Comparison of ENCODE assay signal across 23 cellular contexts in genomic region chr10:64598604-64599003, GRCh38.
DNase-seq lines count a peak whose midpoint lies in the region; ATAC-seq, FAIRE-seq and TF ChIP-seq lines count a peak whose summit lies in the region.
"Had no signal": no experiment of that assay in that cellular context is flagged by ENCODE, and none has a peak within 500 bp of the region (broad histone marks: within the 10 kb centered on the region; RNA-seq: fewer than 3 reads in every experiment).

No MANE protein-coding gene starts in this region.

- 13% methylated on average over 1 of the region's 1 CpG for WGBS in HepG2 (ENCODE audit: low lambda C conversion rate)
- 79% methylated on average over 1 of the region's 1 CpG for WGBS in right lobe of liver (ENCODE audit: insufficient coverage, low coverage, low lambda C conversion rate, missing lambda C conversion rate)
- 21% methylated on average over 1 of the region's 1 CpG for WGBS in K562 (ENCODE audit: insufficient coverage, low coverage, missing lambda C conversion rate)

- H3K9me3 ChIP-seq in HepG2 (ENCODE audit: low read length) = no peaks in the 10 kb centered on the region
- no peaks in the 10 kb centered on the region for H3K9me3 ChIP-seq in right lobe of liver
- H3K9me3 ChIP-seq in K562 (replicated peaks; ENCODE audit: control insufficient read depth, insufficient read depth, low read depth, low read length) = no peaks in the 10 kb centered on the region
- H3K9me3 ChIP-seq: BE2C, BLaER1 had no signal

- H3K79me2 ChIP-seq in HepG2 (ENCODE audit: insufficient read depth, low read length) (no peaks in the 10 kb centered on the region), K562 (ENCODE audit: control insufficient read depth, insufficient read depth, low read length) (no peaks in the 10 kb centered on the region)

- CTCF ChIA-PET in HepG2 (lab: Yijun Ruan, JAX; ENCODE audit: low intra/inter-chr PET ratio, low total read pairs) = no interaction called here
- CTCF ChIA-PET in K562 (lab: Yijun Ruan, JAX; ENCODE audit: low intra/inter-chr PET ratio) = no interaction called here

- TF ChIP-seq POLR2A in HepG2 (IDR thresholded peaks at IDR 0.05; ENCODE audit: insufficient read depth in 1 of 2, low read depth in 2 of 2, low read length in 2 of 2) (no peak), right lobe of liver (IDR thresholded peaks at IDR 0.05) (no peak), K562 (conservative IDR thresholded peaks at IDR 0.05) (no peak)

- H4K20me1 ChIP-seq in HepG2 (ENCODE audit: insufficient read depth, low read length) = no peaks in the 10 kb centered on the region
- no peaks in the 10 kb centered on the region for H4K20me1 ChIP-seq in K562 (replicated peaks; ENCODE audit: control insufficient read depth, insufficient read depth, low read length)
- H4K20me1 ChIP-seq: BLaER1 had no signal

- H3K4me1 ChIP-seq in HepG2 (ENCODE audit: insufficient read depth, low read length) (no peaks in the 10 kb centered on the region), right lobe of liver (no peaks in the 10 kb centered on the region), K562 (replicated peaks in 1 of 2; ENCODE audit: control insufficient read depth in 2 of 2, insufficient read depth in 2 of 2, low read length in 2 of 2) (no peaks in the 10 kb centered on the region)
- H3K4me1 ChIP-seq: BE2C, BLaER1 had no signal

- POLR2A ChIA-PET in HepG2 (lab: Yijun Ruan, JAX) = no interaction called here
- POLR2A ChIA-PET in K562 (lab: Yijun Ruan, JAX) = interaction anchor here (1.4 kb wide), 1 partner anchor 10 kb away, joined by 3 read pairs; no protein-coding TSS in a partner anchor

- FAIRE-seq in HepG2 (lab: Jason Lieb, UNC) = no peak
- FAIRE-seq in K562 (lab: Jason Lieb, UNC) = no peak
- no peak for FAIRE-seq in frontal cortex (lab: Jason Lieb, UNC)
- FAIRE-seq: GM12878, GM19239 had no signal

- no peaks in the 10 kb centered on the region for H3K9me1 ChIP-seq in K562 (ENCODE audit: control insufficient read depth, insufficient read depth, low read length)

- no peak overlapping the region for H2AFZ ChIP-seq in HepG2 (ENCODE audit: low read length)
- no peak overlapping the region for H2AFZ ChIP-seq in K562 (ENCODE audit: low read depth, low read length)

- TF ChIP-seq CTCF in HepG2 (CRISPR knock-in tag; IDR thresholded peaks at IDR 0.05) = no peak
- no peak for TF ChIP-seq CTCF in right lobe of liver (IDR thresholded peaks at IDR 0.05)
- no peak for TF ChIP-seq CTCF in K562 (IDR thresholded peaks at IDR 0.05 in 2 of 3, conservative IDR thresholded peaks at IDR 0.05 in 1 of 3; ENCODE audit: insufficient read depth in 2 of 3, low read depth in 1 of 3, low read length in 3 of 3)

- no TSS peak for BruUV-seq in HepG2 (replicated peaks; lab: Mats Ljungman, UMichigan)
- BruUV-seq in K562 (replicated peaks; lab: Mats Ljungman, UMichigan) = no TSS peak

- TF ChIP-seq RAD21 in HepG2 (CRISPR knock-in tag; IDR thresholded peaks at IDR 0.05) (no peak), K562 (CRISPR knock-in tag; conservative IDR thresholded peaks at IDR 0.05 in 1 of 2, IDR thresholded peaks at IDR 0.05 in 1 of 2) (no peak)

- no peak overlapping the region for H3K4me3 ChIP-seq in HepG2 (replicated peaks in 1 of 3; ENCODE audit: insufficient read depth in 1 of 3, low read depth in 2 of 3, low read length in 3 of 3)
- no peak overlapping the region for H3K4me3 ChIP-seq in right lobe of liver
- no peak overlapping the region for H3K4me3 ChIP-seq in K562
- H3K4me3 ChIP-seq: BLaER1, GM12878 had no signal

- H3K4me2 ChIP-seq in HepG2 (ENCODE audit: low read depth, low read length) (no peak overlapping the region), K562 (ENCODE audit: insufficient read depth, low read length) (no peak overlapping the region)
- H3K4me2 ChIP-seq: BLaER1 had no signal

- no peak for DNase-seq in HepG2 (ENCODE audit: low spot score)
- DNase-seq in right lobe of liver = no peak
- no peak for DNase-seq in K562 (ENCODE audit: extremely low read depth in 1 of 4, low spot score in 3 of 4)
- no peak for DNase-seq in nucleus accumbens (lab: John Stamatoyannopoulos, UW)
- no peak for DNase-seq in frontal cortex (ENCODE audit: low spot score in 2 of 2)
- DNase-seq: ACHN; BE2C; C1 segment of cervical spinal cord; CD4-positive, alpha-beta memory T cell; CD4-positive, CD25-positive, alpha-beta regulatory T cell; CD8-positive, alpha-beta memory T cell; COR-L47; DMS 273 treated with DMSO at 0.1 percent for 48 hours; DMS153; DMS53; DMS79; DND-41; EL; GDM1 had no signal

- no peak overlapping the region for H3K27ac ChIP-seq in HepG2 (ENCODE audit: extremely low read length, insufficient read depth, low read length)
- no peak overlapping the region for H3K27ac ChIP-seq in right lobe of liver
- H3K27ac ChIP-seq in K562 (ENCODE audit: extremely low read depth, low read depth, low read length) = no peak overlapping the region
- H3K27ac ChIP-seq: 22Rv1, BLaER1 had no signal

- in situ Hi-C loops in HepG2 (cut with HindIII; ENCODE audit: extremely low pct_ligation_motif_present, low pct_unique_long_range_greater_than_20kb) = no loop called here
- in situ Hi-C loops in K562 (cut with MboI) = no loop called here

- H3K9ac ChIP-seq in HepG2 (ENCODE audit: insufficient read depth, low read depth, low read length) (no peak overlapping the region), K562 (ENCODE audit: insufficient read depth in 1 of 2, low read depth in 2 of 2, low read length in 2 of 2) (no peak overlapping the region)
- H3K9ac ChIP-seq: BLaER1 had no signal

- H3K27me3 ChIP-seq in HepG2 (ENCODE audit: control insufficient read depth in 1 of 2, insufficient read depth in 2 of 2, low read length in 2 of 2) = no peaks in the 10 kb centered on the region
- H3K27me3 ChIP-seq in right lobe of liver = no peaks in the 10 kb centered on the region
- H3K27me3 ChIP-seq in K562 (ENCODE audit: control insufficient read depth in 2 of 2, insufficient read depth in 2 of 2, low read length in 2 of 2) = no peaks in the 10 kb centered on the region
- H3K27me3 ChIP-seq: BE2C, BLaER1 had no signal

- intact Hi-C loops in HepG2 (cut with micrococcal nuclease; ENCODE audit: unreplicated experiment) (no loop called here), right lobe of liver (cut with DNase I) (no loop called here), K562 (cut with micrococcal nuclease) (no loop called here)

- H3K36me3 ChIP-seq in HepG2 (replicated peaks in 1 of 2; ENCODE audit: control insufficient read depth in 1 of 2, insufficient read depth in 2 of 2, low read length in 2 of 2) (no peaks in the 10 kb centered on the region), right lobe of liver (no peaks in the 10 kb centered on the region), K562 (ENCODE audit: control insufficient read depth, insufficient read depth, low read length) (no peaks in the 10 kb centered on the region)
- H3K36me3 ChIP-seq: BE2C, BLaER1 had no signal

- no peak for ATAC-seq in HepG2
- no peak for ATAC-seq in right lobe of liver
- ATAC-seq in K562 = no peak
- ATAC-seq: GM12878 had no signal

- TF ChIP-seq EP300 in HepG2 (IDR thresholded peaks at IDR 0.05; ENCODE audit: low read depth in 2 of 2, low read length in 2 of 2) = no peak
- no peak for TF ChIP-seq EP300 in HepG2 (CRISPR knock-in tag; IDR thresholded peaks at IDR 0.05; ENCODE audit: borderline replicate concordance)
- no peak for TF ChIP-seq EP300 in K562 (IDR thresholded peaks at IDR 0.05; ENCODE audit: low read length)

TF ChIP-seq in HepG2, 621 proteins besides CTCF, POLR2A, EP300 and RAD21:
- peak; percentile 90 for TF ChIP-seq MAFF (IDR thresholded peaks at IDR 0.05; ENCODE audit: low read depth, low read length)
- TF ChIP-seq MAFK (conservative IDR thresholded peaks at IDR 0.05 in 1 of 2, IDR thresholded peaks at IDR 0.05 in 1 of 2; ENCODE audit: low read length in 2 of 2) = peak; percentile 79 to 90
- TF ChIP-seq HNRNPK (IDR thresholded peaks at IDR 0.05; ENCODE audit: low read depth, low read length, poor library complexity, severe bottlenecking) = no peak
TF ChIP-seq in HepG2: peak in this region for 2.

TF ChIP-seq in K562, 482 proteins besides CTCF, POLR2A, EP300 and RAD21:
- TF ChIP-seq MAFG (tag; conservative IDR thresholded peaks at IDR 0.05) (peak; percentile 33; the same call in 1 of the 2 replicates), XRCC5 (IDR thresholded peaks at IDR 0.05; ENCODE audit: low read depth, low read length) (no peak), C11orf30 (IDR thresholded peaks at IDR 0.05; ENCODE audit: low read depth) (peak; percentile 56; the same call in 1 of the 2 replicates), PTTG1 (tag; IDR thresholded peaks at IDR 0.05; ENCODE audit: low read depth) (no peak), MAFF (IDR thresholded peaks at IDR 0.05; ENCODE audit: low read length) (peak; percentile 75), ZFP30 (CRISPR knock-in tag; IDR thresholded peaks at IDR 0.05; ENCODE audit: borderline replicate concordance) (no peak), ZNF316 (IDR thresholded peaks at IDR 0.05) (peak; percentile 83), ZNF586 (CRISPR knock-in tag; conservative IDR thresholded peaks at IDR 0.05) (no peak), MAFK (IDR thresholded peaks at IDR 0.05; ENCODE audit: low read length) (peak; percentile 74), SMARCE1 (IDR thresholded peaks at IDR 0.05) (no peak), ZNF197 (CRISPR knock-in tag; IDR thresholded peaks at IDR 0.05; ENCODE audit: low read depth) (no peak), ELF4 (CRISPR knock-in tag; IDR thresholded peaks at IDR 0.05) (no peak), SMC3 (conservative IDR thresholded peaks at IDR 0.05; ENCODE audit: insufficient read depth, low read depth, low read length) (no peak)
- TF ChIP-seq, protein P1, sequence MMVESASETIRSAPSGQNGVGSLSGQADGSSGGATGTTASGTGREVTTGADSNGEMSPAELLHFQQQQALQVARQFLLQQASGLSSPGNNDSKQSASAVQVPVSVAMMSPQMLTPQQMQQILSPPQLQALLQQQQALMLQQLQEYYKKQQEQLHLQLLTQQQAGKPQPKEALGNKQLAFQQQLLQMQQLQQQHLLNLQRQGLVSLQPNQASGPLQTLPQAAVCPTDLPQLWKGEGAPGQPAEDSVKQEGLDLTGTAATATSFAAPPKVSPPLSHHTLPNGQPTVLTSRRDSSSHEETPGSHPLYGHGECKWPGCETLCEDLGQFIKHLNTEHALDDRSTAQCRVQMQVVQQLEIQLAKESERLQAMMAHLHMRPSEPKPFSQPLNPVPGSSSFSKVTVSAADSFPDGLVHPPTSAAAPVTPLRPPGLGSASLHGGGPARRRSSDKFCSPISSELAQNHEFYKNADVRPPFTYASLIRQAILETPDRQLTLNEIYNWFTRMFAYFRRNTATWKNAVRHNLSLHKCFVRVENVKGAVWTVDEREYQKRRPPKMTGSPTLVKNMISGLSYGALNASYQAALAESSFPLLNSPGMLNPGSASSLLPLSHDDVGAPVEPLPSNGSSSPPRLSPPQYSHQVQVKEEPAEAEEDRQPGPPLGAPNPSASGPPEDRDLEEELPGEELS (CRISPR knock-in tag; IDR thresholded peaks at IDR 0.05; ENCODE audit: borderline replicate concordance) = no peak

Comparison
In these comparisons a context has a peak if more than half of its experiments do, and no peak if none do; other contexts are left out.
1. Of the 241 proteins assayed by ChIP-seq in both HepG2 and K562: peak only in HepG2: none; only in K562: MAFG; in both: MAFF and MAFK; in neither: 238.